ENCODE assay signal across 8 cellular contexts in the genomic region with DNA sequence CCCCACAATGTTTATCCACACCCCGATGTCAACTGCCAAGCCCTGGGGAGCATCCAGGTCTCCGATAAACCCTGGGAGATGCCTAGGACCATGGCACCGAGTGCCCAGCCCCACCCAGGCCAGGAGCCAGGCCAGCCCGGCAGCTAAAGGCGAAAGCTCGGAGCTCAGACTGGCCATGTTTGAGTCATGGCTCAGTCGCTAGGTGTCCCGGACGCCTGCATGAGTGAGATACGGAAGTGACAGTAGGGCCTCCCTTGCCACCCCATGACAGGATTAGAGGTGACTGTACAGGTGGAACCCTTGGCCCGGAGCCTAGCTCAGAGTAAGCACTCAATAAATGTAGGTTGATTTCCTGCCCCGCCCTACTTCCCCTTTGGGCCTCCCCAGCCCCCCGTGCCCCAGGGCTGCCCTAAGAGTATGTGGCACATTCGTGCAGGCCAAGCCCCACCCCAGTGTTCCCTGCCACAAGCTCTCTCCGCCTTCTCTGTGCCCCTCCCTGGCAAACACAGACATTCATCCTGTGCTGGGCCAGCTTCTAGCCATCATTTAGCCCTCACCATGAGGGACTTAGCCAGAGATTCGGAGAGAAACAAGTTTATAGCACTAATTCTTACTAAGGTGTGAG. TPM values are rescaled to one million over a fixed set of nuclear protein-coding genes. Genes with fewer than 3 reads are reported as not detected.
DNase-seq lines count a peak whose midpoint lies in the region; ATAC-seq and TF ChIP-seq lines count a peak whose summit lies in the region.

No MANE protein-coding gene starts in this region.

- intact Hi-C loops in Right ventricle myocardium superior (cut with DNase I) = no loop called here

- no peak overlapping the region for H3K4me3 Mint-ChIP-seq in activated T-cell treated with anti-CD3 and anti-CD28 coated beads, Interleukin-2, amount 50 U/mL, for 24 hours

- H3K27ac Mint-ChIP-seq in activated T-cell treated with anti-CD3 and anti-CD28 coated beads, Interleukin-2, amount 50 U/mL, for 24 hours = no peak overlapping the region

- H3K9me3 Mint-ChIP-seq in activated T-cell treated with anti-CD3 and anti-CD28 coated beads, Interleukin-2, amount 50 U/mL, for 24 hours = no peaks in the 10 kb centered on the region

- peaks cover under 1% of the 10 kb centered on the region for H3K36me3 Mint-ChIP-seq in activated T-cell treated with anti-CD3 and anti-CD28 coated beads, Interleukin-2, amount 50 U/mL, for 24 hours (ENCODE audit: low read depth)

- peak; percentile 75 for TF ChIP-seq POLR2A in GM18505 (IDR thresholded peaks at IDR 0.05; ENCODE audit: borderline replicate concordance, extremely low read depth, insufficient read depth, insufficient read length)

- peaks cover 41% of the 10 kb centered on the region for H3K4me1 Mint-ChIP-seq in activated T-cell treated with anti-CD3 and anti-CD28 coated beads, Interleukin-2, amount 50 U/mL, for 24 hours (ENCODE audit: low read depth)

- peak; percentile 18 for DNase-seq in NCI-H69 (lab: John Stamatoyannopoulos, UW)
- DNase-seq in activated T-cell treated with anti-CD3 and anti-CD28 coated beads, Interleukin-2, amount 50 U/mL, for 24 hours = peak; percentile 82
- peak; percentile 72 for DNase-seq in Right ventricle myocardium superior
- DNase-seq in stimulated activated CD4-positive, alpha-beta T cell treated with anti-CD3 and anti-CD28 coated beads, Interleukin-4, amount 100 ng/mL, for 1 hour = peak; percentile 74
- DNase-seq in NCI-H446 (lab: John Stamatoyannopoulos, UW) = no peak
- no peak for DNase-seq in nucleus accumbens (lab: John Stamatoyannopoulos, UW)

- no peaks in the 10 kb centered on the region for H3K27me3 Mint-ChIP-seq in activated T-cell treated with anti-CD3 and anti-CD28 coated beads, Interleukin-2, amount 50 U/mL, for 24 hours

- no peak for ATAC-seq in GM18505 (IDR thresholded peaks at IDR 0.05; ENCODE audit: unreplicated experiment)
- peak; percentile 53 for ATAC-seq in Right ventricle myocardium superior (ENCODE audit: poor library complexity)
- no peak for ATAC-seq in HG02798 (IDR thresholded peaks at IDR 0.05; ENCODE audit: poor library complexity, unreplicated experiment)

RNA-seq across cellular contexts. Expression of a gene that starts 5.8 kb away (rescaled TPM):
- total RNA-seq in Right ventricle myocardium superior = 74.7 TPM

RNA-seq across cellular contexts. Expression of a gene that starts 41.2 kb away (rescaled TPM):
- total RNA-seq in Right ventricle myocardium superior = 16.8 TPM

Comparison
In these comparisons a context has a peak if more than half of its experiments do, and no peak if none do; other contexts are left out.
1. DNase-seq: peak in NCI-H69 (single experiment), activated T-cell treated with anti-CD3 and anti-CD28 coated beads, Interleukin-2, amount 50 U/mL, for 24 hours (single experiment), Right ventricle myocardium superior (single experiment) and stimulated activated CD4-positive, alpha-beta T cell treated with anti-CD3 and anti-CD28 coated beads, Interleukin-4, amount 100 ng/mL, for 1 hour (single experiment); none in NCI-H446 (0 of 2) and nucleus accumbens (0 of 56).